ENCODE assay signal across 14 cellular contexts in genomic region chr2:18251486-18251885, GRCh38.
DNase-seq lines count a peak whose midpoint lies in the region.
"Had no signal": no experiment of that assay in that cellular context is flagged by ENCODE, and none has a peak within 500 bp of the region (broad histone marks: within the 10 kb centered on the region; RNA-seq: fewer than 3 reads in every experiment).

No MANE protein-coding gene starts in this region.

- H3K9me3 ChIP-seq in SJCRH30 (replicated peaks), result 0 out of 2 replicates have a peak, but pooled peaks cover 3% of the 10 kb centered on the region
- H3K9me3 ChIP-seq in trophoblast cell (ENCODE audit: insufficient read depth, low read depth, low read length), result peaks cover 2% of the 10 kb centered on the region
- H3K9me3 ChIP-seq: BLaER1 had no signal

- no peak overlapping the region for H3K4me3 ChIP-seq in SJCRH30
- H3K4me3 ChIP-seq in trophoblast cell (ENCODE audit: low read depth, low read length), result no peak overlapping the region
- H3K4me3 ChIP-seq: BLaER1, HAP-1 had no signal

- no peak overlapping the region for H2BK120ac ChIP-seq in trophoblast cell (ENCODE audit: insufficient read depth, low read length, poor library complexity)

- no peak overlapping the region for H3K23ac ChIP-seq in trophoblast cell (ENCODE audit: low read length)

- H3K79me1 ChIP-seq in trophoblast cell (ENCODE audit: low read length), result no peaks in the 10 kb centered on the region

- no peak overlapping the region for H3K18ac ChIP-seq in trophoblast cell (ENCODE audit: low read length)

- no peak overlapping the region for H4K12ac ChIP-seq in trophoblast cell (ENCODE audit: low read depth, low read length)

- no peaks in the 10 kb centered on the region for H3K79me2 ChIP-seq in trophoblast cell (ENCODE audit: control insufficient read depth, insufficient read depth, low read length, poor library complexity)

- no peak overlapping the region for H4K91ac ChIP-seq in trophoblast cell (ENCODE audit: low read depth, low read length)

- H2BK5ac ChIP-seq in trophoblast cell (ENCODE audit: low read depth, low read length, poor library complexity), result no peak overlapping the region

- H2BK12ac ChIP-seq in trophoblast cell (ENCODE audit: low read length), result peak overlapping the region; percentile 53

- no peaks in the 10 kb centered on the region for H3K4me1 ChIP-seq in SJCRH30
- H3K4me1 ChIP-seq in trophoblast cell (ENCODE audit: control insufficient read depth in 1 of 2, insufficient read depth in 2 of 2, low read length in 2 of 2), result peaks cover 6 to 7% of the 10 kb centered on the region in 2 experiments
- H3K4me1 ChIP-seq: BLaER1 had no signal

- DNase-seq in NCI-H82 (lab: John Stamatoyannopoulos, UW), result peak; percentile 55
- no peak for DNase-seq in NCI-H82 treated with DMSO at 0.1 percent for 48 hours (lab: John Stamatoyannopoulos, UW; ENCODE audit: unreplicated experiment)
- peak; percentile 29 to 60 for DNase-seq in SJCRH30
- no peak for DNase-seq in trophoblast cell
- DNase-seq in HUDEP-2 (lab: John Stamatoyannopoulos, UW; ENCODE audit: unreplicated experiment in 76 of 76), result no peak
- DNase-seq in stimulated activated CD4-positive, alpha-beta T cell treated with anti-CD3 and anti-CD28 coated beads, Interleukin-15, amount 100 ng/mL, for 24 hours, result no peak
- no peak for DNase-seq in GDM1 (lab: John Stamatoyannopoulos, UW)
- DNase-seq: 8988T; AML-193; Caco-2; CD8-positive, alpha-beta memory T cell; DMS79 had no signal

- no peak overlapping the region for H3K14ac ChIP-seq in trophoblast cell (ENCODE audit: low read length)

- no peak overlapping the region for H4K8ac ChIP-seq in trophoblast cell (ENCODE audit: low read depth, low read length)

- H2AK5ac ChIP-seq in trophoblast cell (ENCODE audit: low read length), result no peak overlapping the region

- no peak overlapping the region for H3K9ac ChIP-seq in trophoblast cell (ENCODE audit: low read length)
- H3K9ac ChIP-seq: BLaER1 had no signal

- H3K4ac ChIP-seq in trophoblast cell (ENCODE audit: low read depth, low read length), result no peak overlapping the region

- H3K4me2 ChIP-seq in trophoblast cell (ENCODE audit: low read length), result no peak overlapping the region
- H3K4me2 ChIP-seq: BLaER1 had no signal

- H3K36me3 ChIP-seq in SJCRH30 (no peaks in the 10 kb centered on the region), trophoblast cell (ENCODE audit: control insufficient read depth in 1 of 2, insufficient read depth in 2 of 2, low read length in 2 of 2) (no peaks in the 10 kb centered on the region)
- H3K36me3 ChIP-seq: BLaER1, HAP-1 had no signal

- H3K27ac ChIP-seq in SJCRH30 (no peak overlapping the region), trophoblast cell (ENCODE audit: low read depth, low read length) (no peak overlapping the region)
- H3K27ac ChIP-seq: BLaER1 had no signal

- no peak overlapping the region for H2AFZ ChIP-seq in trophoblast cell (ENCODE audit: insufficient read depth, low read length, poor library complexity)

- WGBS in trophoblast cell (ENCODE audit: extremely low coverage, insufficient coverage, insufficient read length), result no CpG with 5 or more reads among the region's 2 CpGs

- H3K27me3 ChIP-seq in SJCRH30, result no peaks in the 10 kb centered on the region
- no peaks in the 10 kb centered on the region for H3K27me3 ChIP-seq in trophoblast cell (ENCODE audit: insufficient read depth, low read length)
- H3K27me3 ChIP-seq: BLaER1 had no signal

Comparison
In these comparisons a context has a peak if more than half of its experiments do, and no peak if none do; other contexts are left out.
1. DNase-seq: peak in NCI-H82 (single experiment) and SJCRH30 (2 of 2); none in NCI-H82 treated with DMSO at 0.1 percent for 48 hours (single experiment), trophoblast cell (0 of 2), HUDEP-2 (0 of 76), stimulated activated CD4-positive, alpha-beta T cell treated with anti-CD3 and anti-CD28 coated beads, Interleukin-15, amount 100 ng/mL, for 24 hours (single experiment) and GDM1 (single experiment).